In the genomic region with DNA sequence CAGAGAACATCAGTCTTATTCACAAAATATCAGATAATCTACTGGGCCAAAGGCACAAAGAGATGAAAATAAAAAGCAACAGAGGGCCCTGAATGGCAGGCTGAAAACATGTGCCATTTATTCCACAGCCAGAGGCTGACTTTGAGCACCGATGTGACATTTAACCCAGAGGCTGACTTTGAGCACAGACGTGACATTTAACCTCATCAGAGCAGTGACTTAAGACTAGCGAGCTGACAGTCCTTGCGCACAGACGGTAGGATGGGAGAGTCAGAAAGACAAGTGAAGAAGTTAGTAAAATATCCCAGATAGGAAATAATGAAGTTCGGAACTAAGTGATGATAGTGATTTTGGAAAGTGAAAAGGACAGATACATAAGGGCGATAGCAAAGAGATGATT, we compare ENCODE assay signal across 1 cellular context.
TF ChIP-seq lines count a peak whose summit lies in the region.

No MANE protein-coding gene starts in this region.

TF ChIP-seq in IMR-90, 13 proteins besides CTCF, POLR2A, EP300 and RAD21:
- TF ChIP-seq BHLHE40 (IDR thresholded peaks at IDR 0.05; ENCODE audit: low read depth, low read length) (no peak), MAFK (IDR thresholded peaks at IDR 0.05; ENCODE audit: low read depth, low read length) (no peak), MXI1 (IDR thresholded peaks at IDR 0.05; ENCODE audit: borderline replicate concordance, low read depth, low read length) (no peak)
